ENCODE assay signal across 9 cellular contexts in the genomic region with DNA sequence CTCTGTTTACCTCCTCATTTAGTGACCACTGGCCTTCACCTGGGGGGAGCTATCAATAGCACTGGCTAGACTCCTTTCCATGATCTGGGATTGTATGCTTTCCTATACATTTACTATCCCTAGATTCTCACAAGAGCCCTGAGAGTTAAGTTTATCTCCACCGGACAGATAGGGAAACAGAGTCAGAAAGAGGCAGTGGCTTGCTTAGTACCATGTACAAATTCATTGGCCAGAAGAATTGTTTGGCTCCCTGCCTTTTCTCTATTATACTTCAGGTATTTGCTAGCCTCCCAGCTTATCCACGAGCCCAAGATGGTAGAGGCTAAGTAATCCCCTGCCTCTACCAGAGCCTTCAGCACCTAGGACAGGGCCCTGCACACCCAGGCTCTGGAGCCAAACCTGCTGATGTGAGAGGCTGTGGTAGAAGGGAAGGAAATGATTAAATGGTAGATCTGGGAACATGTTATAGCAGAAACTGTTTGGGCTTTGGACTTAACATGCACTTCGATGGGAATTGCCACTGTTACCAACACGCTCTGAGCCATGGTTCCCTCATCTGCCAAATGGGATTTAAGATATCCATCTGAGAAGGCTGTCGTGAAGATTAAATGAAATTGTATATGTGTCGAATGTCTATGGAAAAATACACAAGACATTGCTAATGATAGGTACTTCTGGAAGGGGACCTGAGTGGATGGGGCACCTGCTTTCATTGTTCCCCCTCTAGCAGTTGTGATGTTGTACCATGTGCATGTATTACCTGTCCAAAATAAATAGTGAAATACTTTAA. TPM values are rescaled to one million over a fixed set of nuclear protein-coding genes. Genes with fewer than 3 reads are reported as not detected.
DNase-seq lines count a peak whose midpoint lies in the region; ATAC-seq and TF ChIP-seq lines count a peak whose summit lies in the region.
"Had no signal": no experiment of that assay in that cellular context is flagged by ENCODE, and none has a peak within 500 bp of the region (broad histone marks: within the 10 kb centered on the region; RNA-seq: fewer than 3 reads in every experiment).

No MANE protein-coding gene starts in this region.

- TF ChIP-seq CTCF in MCF 10A (IDR thresholded peaks at IDR 0.05; ENCODE audit: unreplicated experiment), result no peak
- no peak for TF ChIP-seq CTCF in breast epithelium (IDR thresholded peaks at IDR 0.05)
- TF ChIP-seq CTCF in fibroblast of mammary gland (conservative IDR thresholded peaks at IDR 0.05; ENCODE audit: control insufficient read depth, insufficient read depth, low read depth, low read length), result no peak

- H3K9me3 ChIP-seq in breast epithelium, result no peaks in the 10 kb centered on the region

- H3K27ac ChIP-seq in breast epithelium, result no peak overlapping the region

- intact Hi-C loops in MCF 10A (cut with micrococcal nuclease), result no loop called here
- intact Hi-C loops in breast epithelium (cut with DNase I; ENCODE audit: low total_unique reads), result no loop called here

- peaks cover 0 to 8% of the 10 kb centered on the region in 2 donors for H3K4me1 ChIP-seq in breast epithelium

- H3K36me3 Mint-ChIP-seq in MCF 10A (ENCODE audit: insufficient read depth, unreplicated experiment) (no peaks in the 10 kb centered on the region), T-cell (no peaks in the 10 kb centered on the region)

- H3K4me3 Mint-ChIP-seq in MCF 10A (ENCODE audit: unreplicated experiment), result no peak overlapping the region
- H3K4me3 Mint-ChIP-seq in T-cell, result no peak overlapping the region
- H3K4me3 Mint-ChIP-seq: central memory CD8-positive, alpha-beta T cell had no signal

- no peak for TF ChIP-seq POLR2A in breast epithelium (IDR thresholded peaks at IDR 0.05)

- H3K4me1 Mint-ChIP-seq in MCF 10A (ENCODE audit: insufficient read depth, unreplicated experiment) (peaks cover 9% of the 10 kb centered on the region), T-cell (peaks cover 17 to 25% (median 17%) of the 10 kb centered on the region in 3 donors)

- POLR2A ChIA-PET in MCF 10A (lab: Yijun Ruan, JAX) (no interaction called here), T-cell (lab: Charles Lee) (no interaction called here)

- no peaks in the 10 kb centered on the region for H3K36me3 ChIP-seq in breast epithelium

- H3K27me3 ChIP-seq in breast epithelium, result peaks cover 11 to 49% of the 10 kb centered on the region in 2 donors

- peak in 2 of 4 experiments; percentile 38 to 60 for ATAC-seq in T-cell (replicated peaks in 1 of 4)

- H3K27ac Mint-ChIP-seq in MCF 10A (ENCODE audit: low read depth, unreplicated experiment), result no peak overlapping the region
- H3K27ac Mint-ChIP-seq in T-cell, result no peak overlapping the region

- H3K27me3 Mint-ChIP-seq in MCF 10A (ENCODE audit: insufficient read depth, unreplicated experiment) (peaks cover 68% of the 10 kb centered on the region), T-cell (peaks cover 51 to 57% of the 10 kb centered on the region in 2 donors)

- CTCF ChIA-PET in MCF 10A (lab: Yijun Ruan, JAX) (interaction anchor here (0.6 to 2.0 kb wide), 8 partner anchors 21 to 123 kb away, joined by 3 to 10 read pairs (median 4); no protein-coding TSS in a partner anchor), T-cell (lab: Charles Lee) (interaction anchor here in 1 of 2 donors (1.4 kb wide), 1 partner anchor 27 kb away, joined by 4 read pairs; no protein-coding TSS in a partner anchor)

- H3K9me3 Mint-ChIP-seq in MCF 10A (ENCODE audit: unreplicated experiment), result no peaks in the 10 kb centered on the region
- H3K9me3 Mint-ChIP-seq in T-cell, result no peaks in the 10 kb centered on the region
- H3K9me3 Mint-ChIP-seq: central memory CD8-positive, alpha-beta T cell had no signal

- BruUV-seq in MCF 10A (replicated peaks; lab: Mats Ljungman, UMichigan), result no TSS peak

- H3K4me3 ChIP-seq in breast epithelium (no peak overlapping the region), fibroblast of mammary gland (ENCODE audit: control insufficient read depth, low read depth, low read length) (no peak overlapping the region)

- DNase-seq in MCF 10A (ENCODE audit: unreplicated experiment) (peak; percentile 79), breast epithelium (ENCODE audit: low spot score in 2 of 2) (no peak), T-cell (peak in 20 of 34 experiments; percentile 9 to 48 (median 28)), fibroblast of mammary gland (ENCODE audit: low read depth) (peak; percentile 48), activated gamma-delta T cell (lab: John Stamatoyannopoulos, UW) (no peak), GOT3 (lab: John Stamatoyannopoulos, UW) (no peak)
- peak; percentile 20 for DNase-seq in stimulated activated CD4-positive, alpha-beta T cell treated with anti-CD3 and anti-CD28 coated beads, Interleukin-4, amount 100 ng/mL, for 24 hours
- DNase-seq in effector CD4-positive, alpha-beta T cell, result no peak

RNA-seq across cellular contexts. Expression of a gene that starts 3.1 kb away (rescaled TPM):
- total RNA-seq in MCF 10A (2022) (0.72 and 1.1 TPM in 2 replicates), breast epithelium (1 to 10 TPM in 1 of 3 donors, under 1 TPM in 1, not detected in 1; 0.66 to 1.5 TPM), T-cell (under 1 TPM in 3 of 5 donors, not detected in 2; 0.16 to 0.60 (median 0.30) TPM)

RNA-seq across cellular contexts. Expression of a gene that starts 37.1 kb away (rescaled TPM):
- 1.4 TPM in 2 replicates for total RNA-seq in MCF 10A (2022)
- 1 to 10 TPM in 1 of 3 donors, not detected in 2; 6.1 TPM for total RNA-seq in breast epithelium
- total RNA-seq in T-cell, result under 1 TPM in 2 of 5 donors, not detected in 3; 0.69 to 0.98 TPM

RNA-seq across cellular contexts. Expression of a gene that starts 45.5 kb away (rescaled TPM):
- total RNA-seq in MCF 10A (2022) (4.9 and 6.8 TPM in 2 replicates), breast epithelium (10 to 100 TPM in 1 of 3 donors, 1 to 10 TPM in 2; 1.4 to 12.3 (median 9.2) TPM), T-cell (1 to 10 TPM; 1.7 to 4.6 (median 2.1) TPM)

Comparison
In these comparisons a context has a peak if more than half of its experiments do, and no peak if none do; other contexts are left out.
1. DNase-seq: peak in MCF 10A (single experiment), T-cell (20 of 34), fibroblast of mammary gland (single experiment) and stimulated activated CD4-positive, alpha-beta T cell treated with anti-CD3 and anti-CD28 coated beads, Interleukin-4, amount 100 ng/mL, for 24 hours (single experiment); none in breast epithelium (0 of 2), effector CD4-positive, alpha-beta T cell (single experiment), activated gamma-delta T cell (single experiment) and GOT3 (single experiment).